ENCODE assay signal across 31 cellular contexts in genomic region chr6:84749181-84749580, GRCh38. TPM values are rescaled to one million over a fixed set of nuclear protein-coding genes. Genes with fewer than 3 reads are reported as not detected.
"Had no signal": no experiment of that assay in that cellular context is flagged by ENCODE, and none has a peak within 500 bp of the region (broad histone marks: within the 10 kb centered on the region; RNA-seq: fewer than 3 reads in every experiment).

No MANE protein-coding gene starts in this region.

- H3K27me3 ChIP-seq: adrenal gland, body of pancreas, breast epithelium, colonic mucosa had no signal

- H3K27ac ChIP-seq: adrenal gland, body of pancreas, breast epithelium, cardiac muscle cell, colonic mucosa had no signal

- DNase-seq: activated CD4-positive, alpha-beta memory T cell treated with anti-CD3 and anti-CD28 coated beads for 36 hours; activated CD4-positive, alpha-beta T cell treated with anti-CD3 and anti-CD28 coated beads for 36 hours; activated CD4-positive, alpha-beta T cell treated with anti-CD3 and anti-CD28 coated beads, Interleukin-2, amount 10 ng/mL, durations not matched to agents 24 days and 14 days; activated CD4-positive, CD25-positive, alpha-beta regulatory T cell; activated CD4-positive, CD25-positive, alpha-beta regulatory T cell treated with anti-CD3 and anti-CD28 coated beads, Interleukin-2, amount 50 U/mL, for 72 hours; activated CD8-positive, alpha-beta memory T cell treated with anti-CD3 and anti-CD28 coated beads, Interleukin-2, amount 10 ng/mL, durations not matched to agents 7 days and 5 days; activated CD8-positive, alpha-beta memory T cell treated with anti-CD3 and anti-CD28 coated beads, Interleukin-2, amount 50 U/mL, for 4 hours; activated CD8-positive, alpha-beta T cell treated with anti-CD3 and anti-CD28 coated beads, Interleukin-2, amount 10 ng/mL, durations not matched to agents 7 days and 5 days; activated effector memory CD4-positive, alpha-beta T cell treated with anti-CD3 and anti-CD28 coated beads, Interleukin-2, amount 50 U/mL, for 16 hours; activated naive CD4-positive, alpha-beta T cell treated with anti-CD3 and anti-CD28 coated beads for 36 hours; activated naive CD8-positive, alpha-beta T cell treated with anti-CD3 and anti-CD28 coated beads for 36 hours; activated naive CD8-positive, alpha-beta T cell treated with anti-CD3 and anti-CD28 coated beads, Interleukin-2, amount 50 U/mL, for 24 hours; activated T-cell treated with anti-CD3 and anti-CD28 coated beads, Interleukin-2, amount 50 U/mL, for 1 hour; activated T-cell treated with anti-CD3 and anti-CD28 coated beads, Interleukin-2, amount 50 U/mL, for 48 hours; adrenal gland; amygdala; aorta; body of pancreas; central memory CD4-positive, alpha-beta T cell; cerebellar nuclear complex; colonic mucosa; effector CD8-positive, alpha-beta T cell; head of caudate nucleus; T-helper 2 cell had no signal

- H3K4me3 ChIP-seq: adrenal gland, body of pancreas, breast epithelium, cardiac muscle cell, colonic mucosa had no signal

- H3K4me1 ChIP-seq: adrenal gland, body of pancreas, breast epithelium, colonic mucosa had no signal

- H3K9me3 ChIP-seq: adrenal gland, body of pancreas, breast epithelium, colonic mucosa had no signal

- ATAC-seq: activated CD4-positive, alpha-beta T cell treated with anti-CD3 and anti-CD28 coated beads for 36 hours; activated CD8-positive, alpha-beta memory T cell treated with anti-CD3 and anti-CD28 coated beads, Interleukin-2, amount 10 ng/mL, durations not matched to agents 7 days and 5 days; activated CD8-positive, alpha-beta T cell treated with anti-CD3 and anti-CD28 coated beads, Interleukin-2, amount 10 ng/mL, durations not matched to agents 7 days and 5 days; activated naive CD8-positive, alpha-beta T cell treated with anti-CD3 and anti-CD28 coated beads, Interleukin-2, amount 50 U/mL, for 24 hours; body of pancreas; esophagus mucosa had no signal

- H3K36me3 ChIP-seq: adrenal gland, breast epithelium, cardiac muscle cell, colonic mucosa had no signal

RNA-seq across cellular contexts. Expression of gene TBX18, which starts 15.2 kb away (rescaled TPM):
- total RNA-seq: activated CD4-positive, alpha-beta memory T cell treated with anti-CD3 and anti-CD28 coated beads for 36 hours; activated CD4-positive, alpha-beta T cell treated with anti-CD3 and anti-CD28 coated beads for 36 hours; activated CD4-positive, alpha-beta T cell treated with anti-CD3 and anti-CD28 coated beads, Interleukin-2, amount 10 ng/mL, durations not matched to agents 24 days and 14 days; activated CD8-positive, alpha-beta memory T cell treated with anti-CD3 and anti-CD28 coated beads for 36 hours; activated CD8-positive, alpha-beta memory T cell treated with anti-CD3 and anti-CD28 coated beads, Interleukin-2, amount 10 ng/mL, durations not matched to agents 7 days and 5 days; activated CD8-positive, alpha-beta T cell treated with anti-CD3 and anti-CD28 coated beads, Interleukin-2, amount 10 ng/mL, durations not matched to agents 7 days and 5 days; activated naive CD4-positive, alpha-beta T cell treated with anti-CD3 and anti-CD28 coated beads for 36 hours; activated naive CD8-positive, alpha-beta T cell treated with anti-CD3 and anti-CD28 coated beads for 36 hours; activated T-helper 1 cell treated with anti-CD3 and anti-CD28 coated beads, Interleukin-12 subunit alpha, Interleukin-12 subunit beta, Interleukin-2, Interleukin-4 antibody, amounts not matched to agents 30 ng/mL and 10 ng/mL and 1 ng/mL, durations not matched to agents 14 hours and 24 hours and 36 hours; activated T-helper 2 cell treated with anti-CD3 and anti-CD28 coated beads, Interferon-gamma antibody, Interleukin-2, Interleukin-4, amounts not matched to agents 10 μg/mL and 5 μg/mL and 100 μg/mL, durations not matched to agents 14 hours and 24 hours and 36 hours; T-helper 1 cell treated with Interleukin-12 subunit alpha and Interleukin-12 subunit beta and Interleukin-4 antibody, amounts not matched to agents 30 ng/mL and 1 ng/mL, for 36 hours had no signal
